In genomic region chr3:149077638-149078037, GRCh38 we compare ENCODE assay signal across 18 cellular contexts. TPM values are rescaled to one million over a fixed set of nuclear protein-coding genes. Genes with fewer than 3 reads are reported as not detected.
A peak's percentile ranks its signal among the peaks of the same experiment; 100 is the strongest.
DNase-seq lines count a peak whose midpoint lies in the region; ATAC-seq, FAIRE-seq and TF ChIP-seq lines count a peak whose summit lies in the region.
"Had no signal": no experiment of that assay in that cellular context is flagged by ENCODE, and none has a peak within 500 bp of the region (broad histone marks: within the 10 kb centered on the region; RNA-seq: fewer than 3 reads in every experiment).

No MANE protein-coding gene starts in this region.

- DNase-seq in GM03348 (ENCODE audit: low spot score) (peak; percentile 23), astrocyte (ENCODE audit: low read depth) (peak; percentile 33), foreskin melanocyte (peak; percentile 57), thoracic aorta (ENCODE audit: low spot score) (no peak), Karpas-422 (no peak), GM19240 (ENCODE audit: insufficient read length, low spot score) (no peak)
- DNase-seq in stimulated activated naive CD8-positive, alpha-beta T cell treated with anti-CD3 and anti-CD28 coated beads, Interleukin-15, amount 100 ng/mL, for 72 hours = no peak
- DNase-seq: activated CD4-positive, alpha-beta T cell treated with anti-CD3 and anti-CD28 coated beads, Interleukin-2, amount 50 U/mL, for 1 hour; C1 segment of cervical spinal cord; DMS153; NCI-H2029 treated with DMSO at 0.1 percent for 48 hours; NCI-H526 treated with DMSO at 0.1 percent for 48 hours; OCI-M1 had no signal

- H3K9me3 Mint-ChIP-seq in astrocyte (ENCODE audit: unreplicated experiment) = no peaks in the 10 kb centered on the region
- no peaks in the 10 kb centered on the region for H3K9me3 Mint-ChIP-seq in stimulated activated naive CD8-positive, alpha-beta T cell treated with anti-CD3 and anti-CD28 coated beads, Interleukin-15, amount 100 ng/mL, for 72 hours
- H3K9me3 Mint-ChIP-seq: activated naive CD4-positive, alpha-beta T cell treated with anti-CD3 and anti-CD28 coated beads, Interleukin-2, amount 50 U/mL, for 72 hours; memory B cell had no signal

- TF ChIP-seq CTCF in astrocyte (IDR thresholded peaks at IDR 0.05; ENCODE audit: insufficient read depth, low read depth, low read length) (no peak), thoracic aorta (IDR thresholded peaks at IDR 0.05) (no peak)

- peaks cover 4% of the 10 kb centered on the region for H3K4me1 Mint-ChIP-seq in astrocyte (ENCODE audit: low read depth, unreplicated experiment)
- peaks cover 10% of the 10 kb centered on the region for H3K4me1 Mint-ChIP-seq in stimulated activated naive CD8-positive, alpha-beta T cell treated with anti-CD3 and anti-CD28 coated beads, Interleukin-15, amount 100 ng/mL, for 72 hours

- no peak overlapping the region for H3K27ac ChIP-seq in astrocyte (ENCODE audit: low read depth, low read length)
- no peak overlapping the region for H3K27ac ChIP-seq in thoracic aorta
- no peak overlapping the region for H3K27ac ChIP-seq in Karpas-422 (ENCODE audit: low read length)
- H3K27ac ChIP-seq: neural progenitor cell had no signal

- H3K9me3 ChIP-seq in astrocyte (ENCODE audit: insufficient read depth, low read depth, low read length) = no peaks in the 10 kb centered on the region
- no peaks in the 10 kb centered on the region for H3K9me3 ChIP-seq in thoracic aorta
- no peaks in the 10 kb centered on the region for H3K9me3 ChIP-seq in Karpas-422 (ENCODE audit: low read length)

- H3K36me3 Mint-ChIP-seq in astrocyte (ENCODE audit: low read depth, unreplicated experiment) = no peaks in the 10 kb centered on the region

- no peak for ATAC-seq in thoracic aorta (ENCODE audit: insufficient number of reproducible peaks, low FRiP score, low read depth)
- ATAC-seq in stimulated activated naive CD8-positive, alpha-beta T cell treated with anti-CD3 and anti-CD28 coated beads, Interleukin-15, amount 100 ng/mL, for 72 hours = no peak
- ATAC-seq: activated naive CD4-positive, alpha-beta T cell treated with anti-CD3 and anti-CD28 coated beads, Interleukin-2, amount 50 U/mL, for 72 hours; HepG2 had no signal

- no peak overlapping the region for H3K4me2 ChIP-seq in astrocyte (ENCODE audit: low read length)
- no peak overlapping the region for H3K4me2 ChIP-seq in Karpas-422 (ENCODE audit: low read depth, low read length, poor library complexity, severe bottlenecking)
- H3K4me2 ChIP-seq: neural progenitor cell had no signal

- H3K9ac ChIP-seq in astrocyte (ENCODE audit: low read length) = no peak overlapping the region
- H3K9ac ChIP-seq in Karpas-422 (ENCODE audit: low read length) = no peak overlapping the region
- H3K9ac ChIP-seq: neural progenitor cell had no signal

- H2AFZ ChIP-seq in astrocyte (ENCODE audit: low read depth, low read length) (no peak overlapping the region), Karpas-422 (ENCODE audit: low read length) (no peak overlapping the region)
- H2AFZ ChIP-seq: neural progenitor cell had no signal

- H3K4me1 ChIP-seq in astrocyte (ENCODE audit: insufficient read depth, low read length) = peaks cover 6% of the 10 kb centered on the region
- H3K4me1 ChIP-seq in thoracic aorta (ENCODE audit: control insufficient read depth in 1 of 2, low read depth in 2 of 2) = peaks cover 6 to 7% of the 10 kb centered on the region in 2 donors
- no peaks in the 10 kb centered on the region for H3K4me1 ChIP-seq in Karpas-422 (ENCODE audit: low read length)
- H3K4me1 ChIP-seq: neural progenitor cell had no signal

- H3K4me3 Mint-ChIP-seq in astrocyte (ENCODE audit: unreplicated experiment) = no peak overlapping the region
- H3K4me3 Mint-ChIP-seq in stimulated activated naive CD8-positive, alpha-beta T cell treated with anti-CD3 and anti-CD28 coated beads, Interleukin-15, amount 100 ng/mL, for 72 hours = no peak overlapping the region
- H3K4me3 Mint-ChIP-seq: memory B cell, neural progenitor cell had no signal

- H3K27ac Mint-ChIP-seq in astrocyte (ENCODE audit: unreplicated experiment) = no peak overlapping the region
- H3K27ac Mint-ChIP-seq in stimulated activated naive CD8-positive, alpha-beta T cell treated with anti-CD3 and anti-CD28 coated beads, Interleukin-15, amount 100 ng/mL, for 72 hours = no peak overlapping the region
- H3K27ac Mint-ChIP-seq: activated naive CD4-positive, alpha-beta T cell treated with anti-CD3 and anti-CD28 coated beads, Interleukin-2, amount 50 U/mL, for 72 hours; memory B cell; neural progenitor cell had no signal

- H3K27me3 Mint-ChIP-seq in astrocyte (ENCODE audit: low read depth, unreplicated experiment) = no peaks in the 10 kb centered on the region
- no peaks in the 10 kb centered on the region for H3K27me3 Mint-ChIP-seq in stimulated activated naive CD8-positive, alpha-beta T cell treated with anti-CD3 and anti-CD28 coated beads, Interleukin-15, amount 100 ng/mL, for 72 hours
- H3K27me3 Mint-ChIP-seq: memory B cell had no signal

- H3K79me2 ChIP-seq in astrocyte (ENCODE audit: insufficient read depth, low read length) (peaks cover 43% of the 10 kb centered on the region), Karpas-422 (ENCODE audit: low read length) (peaks cover 85% of the 10 kb centered on the region)

- no peaks in the 10 kb centered on the region for H3K9me2 ChIP-seq in Karpas-422 (replicated peaks; ENCODE audit: insufficient read depth, low read length)

- peaks cover 8% of the 10 kb centered on the region for H4K20me1 ChIP-seq in astrocyte (ENCODE audit: insufficient read depth, low read length)
- H4K20me1 ChIP-seq in Karpas-422 (ENCODE audit: insufficient read depth, low read depth, low read length) = no peaks in the 10 kb centered on the region

- H3K4me3 ChIP-seq in astrocyte (ENCODE audit: insufficient read depth, low read depth, low read length) (no peak overlapping the region), thoracic aorta (peak overlapping the region; percentile 22), Karpas-422 (ENCODE audit: low read length) (no peak overlapping the region)
- H3K4me3 ChIP-seq: neural progenitor cell had no signal

- FAIRE-seq in astrocyte (lab: Jason Lieb, UNC) = no peak
- FAIRE-seq: endometrium, HepG2 had no signal

- H3K36me3 ChIP-seq in astrocyte (ENCODE audit: insufficient read depth, low read length) (peaks cover 10% of the 10 kb centered on the region), thoracic aorta (peaks cover 11% of the 10 kb centered on the region), Karpas-422 (ENCODE audit: insufficient read depth, low read length) (peaks cover 43% of the 10 kb centered on the region)

- H3K27me3 ChIP-seq in astrocyte (ENCODE audit: insufficient read depth, low read length) (no peaks in the 10 kb centered on the region), thoracic aorta (replicated peaks; ENCODE audit: insufficient read depth) (no peaks in the 10 kb centered on the region), Karpas-422 (ENCODE audit: low read length) (no peaks in the 10 kb centered on the region)
- H3K27me3 ChIP-seq: neural progenitor cell had no signal

RNA-seq across cellular contexts. Expression of gene HLTF, which starts 8.7 kb away (rescaled TPM):
- total RNA-seq in astrocyte (19.5 and 23.1 TPM in 2 replicates), thoracic aorta (10 to 100 TPM; 27.5 to 33.6 TPM)
- 53.8 and 84.9 TPM in 2 replicates for total RNA-seq in Karpas-422 (2014; rRNA removed; shearing (Covaris generic); ENCODE audit: low replicate concordance)

RNA-seq across cellular contexts. Expression of gene HPS3, which starts 51.8 kb away (rescaled TPM):
- 10.3 and 10.9 TPM in 2 replicates for total RNA-seq in astrocyte
- 10 to 100 TPM; 21.3 to 22.9 TPM for total RNA-seq in thoracic aorta
- total RNA-seq in Karpas-422 (2014; rRNA removed; shearing (Covaris generic); ENCODE audit: low replicate concordance) = 38.5 and 62.5 TPM in 2 replicates

Comparison
In these comparisons a context has a peak if more than half of its experiments do, and no peak if none do; other contexts are left out.
1. DNase-seq: peak in GM03348 (single experiment), astrocyte (single experiment) and foreskin melanocyte (single experiment); none in thoracic aorta (single experiment), Karpas-422 (single experiment), GM19240 (single experiment) and stimulated activated naive CD8-positive, alpha-beta T cell treated with anti-CD3 and anti-CD28 coated beads, Interleukin-15, amount 100 ng/mL, for 72 hours (0 of 2).